ENCODE assay signal across 27 cellular contexts in genomic region chr9:134972140-134972539, GRCh38. TPM values are rescaled to one million over a fixed set of nuclear protein-coding genes. Genes with fewer than 3 reads are reported as not detected.
DNase-seq lines count a peak whose midpoint lies in the region; ATAC-seq and TF ChIP-seq lines count a peak whose summit lies in the region.
"Had no signal": no experiment of that assay in that cellular context is flagged by ENCODE, and none has a peak within 500 bp of the region (broad histone marks: within the 10 kb centered on the region; RNA-seq: fewer than 3 reads in every experiment).

No MANE protein-coding gene starts in this region.

- H3K27me3 Mint-ChIP-seq in activated naive CD4-positive, alpha-beta T cell treated with anti-CD3 and anti-CD28 coated beads for 36 hours (ENCODE audit: low read depth): peaks cover 19% of the 10 kb centered on the region

- H3K9me3 ChIP-seq in WERI-Rb-1 (ENCODE audit: severe bottlenecking) (no peaks in the 10 kb centered on the region), lower lobe of right lung (no peaks in the 10 kb centered on the region), tibial artery (no peaks in the 10 kb centered on the region)

- no peak for ATAC-seq in lower lobe of right lung
- ATAC-seq in GM18505 (IDR thresholded peaks at IDR 0.05; ENCODE audit: unreplicated experiment): no peak
- ATAC-seq in HG02610 (IDR thresholded peaks at IDR 0.05; ENCODE audit: unreplicated experiment): no peak
- ATAC-seq: CD8-positive, alpha-beta T cell; GM12878; HepG2; K562; Panc1 had no signal

- no peak overlapping the region for H3K27ac Mint-ChIP-seq in activated naive CD4-positive, alpha-beta T cell treated with anti-CD3 and anti-CD28 coated beads for 36 hours
- H3K27ac Mint-ChIP-seq: CD8-positive, alpha-beta T cell; HFFc6 had no signal

- H3K4me3 ChIP-seq in WERI-Rb-1 (ENCODE audit: low read depth, low read length) (no peak overlapping the region), lower lobe of right lung (no peak overlapping the region), tibial artery (no peak overlapping the region)
- H3K4me3 ChIP-seq: GM12878, K562 had no signal

- H3K27ac ChIP-seq in WERI-Rb-1 (no peak overlapping the region), lower lobe of right lung (no peak overlapping the region), tibial artery (no peak overlapping the region)
- H3K27ac ChIP-seq: HL-60 had no signal

- H3K9me3 Mint-ChIP-seq in activated naive CD4-positive, alpha-beta T cell treated with anti-CD3 and anti-CD28 coated beads for 36 hours: no peaks in the 10 kb centered on the region
- H3K9me3 Mint-ChIP-seq: CD8-positive, alpha-beta T cell; H9; HFFc6 had no signal

- peak; percentile 8 for DNase-seq in activated naive CD4-positive, alpha-beta T cell treated with anti-CD3 and anti-CD28 coated beads, Interleukin-2, amount 50 U/mL, for 16 hours
- DNase-seq in activated naive CD4-positive, alpha-beta T cell treated with anti-CD3 and anti-CD28 coated beads for 36 hours: no peak
- DNase-seq in WERI-Rb-1 (peak; percentile 1), lower lobe of right lung (peak; percentile 28), tibial artery (peak; percentile 5 to 31)
- DNase-seq in stimulated activated CD8-positive, alpha-beta memory T cell treated with anti-CD3 and anti-CD28 coated beads, Interleukin-4, amount 100 ng/mL, for 48 hours: no peak
- DNase-seq: AML-193; C1 segment of cervical spinal cord; CD8-positive, alpha-beta T cell; DND-41; H9; HFFc6; MM.1S; NCI-H1048; NCI-H1436 treated with DMSO at 0.1 percent for 48 hours; NCI-H1930; NCI-H774 had no signal

- H3K4me1 ChIP-seq in lower lobe of right lung (no peaks in the 10 kb centered on the region), tibial artery (no peaks in the 10 kb centered on the region)

- no peak for TF ChIP-seq CTCF in WERI-Rb-1 (IDR thresholded peaks at IDR 0.05; ENCODE audit: low read depth, low read length)
- TF ChIP-seq CTCF in lower lobe of right lung (IDR thresholded peaks at IDR 0.05): no peak
- TF ChIP-seq CTCF in tibial artery (IDR thresholded peaks at IDR 0.05): no peak

- H3K36me3 Mint-ChIP-seq in activated naive CD4-positive, alpha-beta T cell treated with anti-CD3 and anti-CD28 coated beads for 36 hours (ENCODE audit: low read depth): no peaks in the 10 kb centered on the region
- H3K36me3 Mint-ChIP-seq: CD8-positive, alpha-beta T cell had no signal

- no peak for TF ChIP-seq POLR2A in GM18505 (IDR thresholded peaks at IDR 0.05; ENCODE audit: borderline replicate concordance, extremely low read depth, insufficient read depth, insufficient read length)

- H3K36me3 ChIP-seq in WERI-Rb-1 (no peaks in the 10 kb centered on the region), lower lobe of right lung (no peaks in the 10 kb centered on the region), tibial artery (no peaks in the 10 kb centered on the region)

- no peaks in the 10 kb centered on the region for H3K27me3 ChIP-seq in WERI-Rb-1 (ENCODE audit: insufficient read depth, low read depth, severe bottlenecking)
- peaks cover 40% of the 10 kb centered on the region for H3K27me3 ChIP-seq in lower lobe of right lung (ENCODE audit: low read depth)
- H3K27me3 ChIP-seq in tibial artery: peaks cover 0 to 55% of the 10 kb centered on the region in 2 donors

- intact Hi-C loops in activated naive CD4-positive, alpha-beta T cell treated with anti-CD3 and anti-CD28 coated beads for 36 hours (cut with micrococcal nuclease): no loop called here
- intact Hi-C loops in lower lobe of right lung (cut with DNase I) (no loop called here), tibial artery (cut with DNase I; ENCODE audit: low total_unique reads) (no loop called here)

- H3K4me3 Mint-ChIP-seq in activated naive CD4-positive, alpha-beta T cell treated with anti-CD3 and anti-CD28 coated beads for 36 hours: no peak overlapping the region
- H3K4me3 Mint-ChIP-seq: CD8-positive, alpha-beta T cell; H9; HFFc6 had no signal

- no peaks in the 10 kb centered on the region for H3K4me1 Mint-ChIP-seq in activated naive CD4-positive, alpha-beta T cell treated with anti-CD3 and anti-CD28 coated beads for 36 hours (ENCODE audit: low read depth)

- CTCF ChIA-PET in activated naive CD4-positive, alpha-beta T cell treated with anti-CD3 and anti-CD28 coated beads for 36 hours (lab: Charles Lee): no interaction called here

RNA-seq across cellular contexts. Expression of gene FCN1, which starts 54.4 kb away (rescaled TPM):
- not detected for total RNA-seq in activated naive CD4-positive, alpha-beta T cell treated with anti-CD3 and anti-CD28 coated beads for 36 hours
- total RNA-seq in lower lobe of right lung: 84.4 TPM
- total RNA-seq: A172, H9, HepG2, HFFc6, HT-29, K562, NCI-H460 had no signal

Comparison
In these comparisons a context has a peak if more than half of its experiments do, and no peak if none do; other contexts are left out.
1. DNase-seq: peak in activated naive CD4-positive, alpha-beta T cell treated with anti-CD3 and anti-CD28 coated beads, Interleukin-2, amount 50 U/mL, for 16 hours (single experiment), WERI-Rb-1 (single experiment), lower lobe of right lung (single experiment) and tibial artery (2 of 2); none in activated naive CD4-positive, alpha-beta T cell treated with anti-CD3 and anti-CD28 coated beads for 36 hours (single experiment) and stimulated activated CD8-positive, alpha-beta memory T cell treated with anti-CD3 and anti-CD28 coated beads, Interleukin-4, amount 100 ng/mL, for 48 hours (single experiment).
2. RNA of gene FCN1, which starts 54.4 kb away (total RNA-seq): 84.4 TPM in lower lobe of right lung (single experiment); not detected in activated naive CD4-positive, alpha-beta T cell treated with anti-CD3 and anti-CD28 coated beads for 36 hours; every median in the first group is over 10 times any median in the second.